In the genomic region with DNA sequence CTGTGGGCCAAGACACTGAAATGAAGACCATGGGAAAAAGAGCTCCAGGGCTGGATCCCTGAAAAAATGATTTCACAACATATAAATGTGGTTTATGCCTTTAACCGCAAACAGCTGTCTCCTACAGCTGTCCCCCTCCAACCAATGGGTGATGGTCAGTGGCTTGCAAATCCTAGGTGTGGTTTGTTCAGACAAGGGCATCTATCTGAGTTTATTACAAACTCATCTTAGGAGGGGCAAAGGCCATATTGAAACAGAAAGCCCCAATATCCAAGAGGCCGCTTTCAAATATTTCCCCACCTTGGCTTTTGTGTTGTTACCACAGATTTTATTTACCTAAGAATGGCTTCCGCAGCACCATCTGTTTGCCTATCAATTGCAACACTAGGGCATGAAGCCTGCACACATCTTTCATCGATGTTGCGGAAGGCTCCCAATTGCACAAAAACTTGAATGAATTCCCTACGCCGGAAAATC, we compare ENCODE assay signal across 1 cellular context.
TF ChIP-seq lines count a peak whose summit lies in the region.

No MANE protein-coding gene starts in this region.

TF ChIP-seq in HepG2, 621 proteins besides CTCF, POLR2A, EP300 and RAD21 (continued from another document and continues in another):
- TF ChIP-seq, protein P1, sequence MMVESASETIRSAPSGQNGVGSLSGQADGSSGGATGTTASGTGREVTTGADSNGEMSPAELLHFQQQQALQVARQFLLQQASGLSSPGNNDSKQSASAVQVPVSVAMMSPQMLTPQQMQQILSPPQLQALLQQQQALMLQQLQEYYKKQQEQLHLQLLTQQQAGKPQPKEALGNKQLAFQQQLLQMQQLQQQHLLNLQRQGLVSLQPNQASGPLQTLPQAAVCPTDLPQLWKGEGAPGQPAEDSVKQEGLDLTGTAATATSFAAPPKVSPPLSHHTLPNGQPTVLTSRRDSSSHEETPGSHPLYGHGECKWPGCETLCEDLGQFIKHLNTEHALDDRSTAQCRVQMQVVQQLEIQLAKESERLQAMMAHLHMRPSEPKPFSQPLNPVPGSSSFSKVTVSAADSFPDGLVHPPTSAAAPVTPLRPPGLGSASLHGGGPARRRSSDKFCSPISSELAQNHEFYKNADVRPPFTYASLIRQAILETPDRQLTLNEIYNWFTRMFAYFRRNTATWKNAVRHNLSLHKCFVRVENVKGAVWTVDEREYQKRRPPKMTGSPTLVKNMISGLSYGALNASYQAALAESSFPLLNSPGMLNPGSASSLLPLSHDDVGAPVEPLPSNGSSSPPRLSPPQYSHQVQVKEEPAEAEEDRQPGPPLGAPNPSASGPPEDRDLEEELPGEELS (CRISPR knock-in tag; IDR thresholded peaks at IDR 0.05) = peak; percentile 53
- TF ChIP-seq, protein P2, sequence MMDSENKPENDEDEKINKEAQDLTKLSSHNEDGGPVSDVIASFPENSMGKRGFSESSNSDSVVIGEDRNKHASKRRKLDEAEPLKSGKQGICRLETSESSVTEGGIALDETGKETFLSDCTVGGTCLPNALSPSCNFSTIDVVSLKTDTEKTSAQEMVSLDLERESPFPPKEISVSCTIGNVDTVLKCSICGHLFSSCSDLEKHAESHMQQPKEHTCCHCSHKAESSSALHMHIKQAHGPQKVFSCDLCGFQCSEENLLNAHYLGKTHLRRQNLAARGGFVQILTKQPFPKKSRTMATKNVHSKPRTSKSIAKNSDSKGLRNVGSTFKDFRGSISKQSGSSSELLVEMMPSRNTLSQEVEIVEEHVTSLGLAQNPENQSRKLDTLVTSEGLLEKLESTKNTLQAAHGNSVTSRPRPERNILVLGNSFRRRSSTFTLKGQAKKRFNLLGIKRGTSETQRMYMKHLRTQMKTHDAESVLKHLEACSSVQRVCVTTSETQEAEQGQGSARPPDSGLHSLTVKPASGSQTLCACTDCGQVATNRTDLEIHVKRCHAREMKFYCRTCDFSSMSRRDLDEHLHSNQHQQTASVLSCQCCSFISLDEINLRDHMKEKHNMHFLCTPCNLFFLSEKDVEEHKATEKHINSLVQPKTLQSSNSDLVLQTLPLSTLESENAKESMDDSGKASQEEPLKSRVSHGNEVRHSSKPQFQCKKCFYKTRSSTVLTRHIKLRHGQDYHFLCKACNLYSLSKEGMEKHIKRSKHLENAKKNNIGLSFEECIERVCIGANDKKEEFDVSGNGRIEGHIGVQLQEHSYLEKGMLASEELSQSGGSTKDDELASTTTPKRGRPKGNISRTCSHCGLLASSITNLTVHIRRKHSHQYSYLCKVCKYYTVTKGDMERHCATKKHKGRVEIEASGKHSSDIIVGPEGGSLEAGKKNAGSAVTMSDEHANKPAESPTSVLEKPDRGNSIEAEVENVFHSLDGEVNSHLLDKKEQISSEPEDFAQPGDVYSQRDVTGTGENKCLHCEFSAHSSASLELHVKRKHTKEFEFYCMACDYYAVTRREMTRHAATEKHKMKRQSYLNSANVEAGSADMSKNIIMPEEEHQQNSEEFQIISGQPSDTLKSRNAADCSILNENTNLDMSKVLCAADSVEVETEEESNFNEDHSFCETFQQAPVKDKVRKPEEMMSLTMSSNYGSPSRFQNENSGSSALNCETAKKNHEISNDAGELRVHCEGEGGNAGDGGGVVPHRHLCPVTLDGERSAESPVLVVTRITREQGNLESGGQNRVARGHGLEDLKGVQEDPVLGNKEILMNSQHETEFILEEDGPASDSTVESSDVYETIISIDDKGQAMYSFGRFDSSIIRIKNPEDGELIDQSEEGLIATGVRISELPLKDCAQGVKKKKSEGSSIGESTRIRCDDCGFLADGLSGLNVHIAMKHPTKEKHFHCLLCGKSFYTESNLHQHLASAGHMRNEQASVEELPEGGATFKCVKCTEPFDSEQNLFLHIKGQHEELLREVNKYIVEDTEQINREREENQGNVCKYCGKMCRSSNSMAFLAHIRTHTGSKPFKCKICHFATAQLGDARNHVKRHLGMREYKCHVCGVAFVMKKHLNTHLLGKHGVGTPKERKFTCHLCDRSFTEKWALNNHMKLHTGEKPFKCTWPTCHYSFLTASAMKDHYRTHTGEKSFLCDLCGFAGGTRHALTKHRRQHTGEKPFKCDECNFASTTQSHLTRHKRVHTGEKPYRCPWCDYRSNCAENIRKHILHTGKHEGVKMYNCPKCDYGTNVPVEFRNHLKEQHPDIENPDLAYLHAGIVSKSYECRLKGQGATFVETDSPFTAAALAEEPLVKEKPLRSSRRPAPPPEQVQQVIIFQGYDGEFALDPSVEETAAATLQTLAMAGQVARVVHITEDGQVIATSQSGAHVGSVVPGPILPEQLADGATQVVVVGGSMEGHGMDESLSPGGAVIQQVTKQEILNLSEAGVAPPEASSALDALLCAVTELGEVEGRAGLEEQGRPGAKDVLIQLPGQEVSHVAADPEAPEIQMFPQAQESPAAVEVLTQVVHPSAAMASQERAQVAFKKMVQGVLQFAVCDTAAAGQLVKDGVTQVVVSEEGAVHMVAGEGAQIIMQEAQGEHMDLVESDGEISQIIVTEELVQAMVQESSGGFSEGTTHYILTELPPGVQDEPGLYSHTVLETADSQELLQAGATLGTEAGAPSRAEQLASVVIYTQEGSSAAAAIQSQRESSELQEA (CRISPR knock-in tag; IDR thresholded peaks at IDR 0.05; ENCODE audit: not compliant biosample characterization) = no peak
- TF ChIP-seq ZNF703 (CRISPR knock-in tag; IDR thresholded peaks at IDR 0.05; ENCODE audit: borderline replicate concordance) = no peak
- TF ChIP-seq, protein P3, sequence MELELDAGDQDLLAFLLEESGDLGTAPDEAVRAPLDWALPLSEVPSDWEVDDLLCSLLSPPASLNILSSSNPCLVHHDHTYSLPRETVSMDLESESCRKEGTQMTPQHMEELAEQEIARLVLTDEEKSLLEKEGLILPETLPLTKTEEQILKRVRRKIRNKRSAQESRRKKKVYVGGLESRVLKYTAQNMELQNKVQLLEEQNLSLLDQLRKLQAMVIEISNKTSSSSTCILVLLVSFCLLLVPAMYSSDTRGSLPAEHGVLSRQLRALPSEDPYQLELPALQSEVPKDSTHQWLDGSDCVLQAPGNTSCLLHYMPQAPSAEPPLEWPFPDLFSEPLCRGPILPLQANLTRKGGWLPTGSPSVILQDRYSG (CRISPR knock-in tag; IDR thresholded peaks at IDR 0.05) = no peak
- TF ChIP-seq, protein P4, sequence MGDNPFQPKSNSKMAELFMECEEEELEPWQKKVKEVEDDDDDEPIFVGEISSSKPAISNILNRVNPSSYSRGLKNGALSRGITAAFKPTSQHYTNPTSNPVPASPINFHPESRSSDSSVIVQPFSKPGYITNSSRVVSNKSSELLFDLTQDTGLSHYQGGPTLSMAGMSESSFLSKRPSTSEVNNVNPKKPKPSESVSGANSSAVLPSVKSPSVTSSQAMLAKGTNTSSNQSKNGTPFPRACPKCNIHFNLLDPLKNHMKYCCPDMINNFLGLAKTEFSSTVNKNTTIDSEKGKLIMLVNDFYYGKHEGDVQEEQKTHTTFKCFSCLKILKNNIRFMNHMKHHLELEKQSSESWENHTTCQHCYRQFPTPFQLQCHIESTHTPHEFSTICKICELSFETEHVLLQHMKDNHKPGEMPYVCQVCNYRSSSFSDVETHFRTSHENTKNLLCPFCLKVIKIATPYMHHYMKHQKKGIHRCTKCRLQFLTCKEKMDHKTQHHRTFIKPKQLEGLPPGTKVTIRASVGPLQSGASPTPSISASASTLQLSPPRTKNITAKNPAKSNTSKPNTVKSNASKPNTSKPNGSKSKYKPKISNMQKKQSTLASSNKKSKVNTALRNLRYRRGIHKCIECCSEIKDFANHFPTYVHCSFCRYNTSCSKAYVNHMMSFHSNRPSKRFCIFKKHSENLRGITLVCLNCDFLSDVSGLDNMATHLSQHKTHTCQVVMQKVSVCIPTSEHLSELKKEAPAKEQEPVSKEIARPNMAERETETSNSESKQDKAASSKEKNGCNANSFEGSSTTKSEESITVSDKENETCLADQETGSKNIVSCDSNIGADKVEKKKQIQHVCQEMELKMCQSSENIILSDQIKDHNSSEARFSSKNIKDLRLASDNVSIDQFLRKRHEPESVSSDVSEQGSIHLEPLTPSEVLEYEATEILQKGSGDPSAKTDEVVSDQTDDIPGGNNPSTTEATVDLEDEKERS (CRISPR knock-in tag; IDR thresholded peaks at IDR 0.05) = no peak
- TF ChIP-seq ZKSCAN1 (IDR thresholded peaks at IDR 0.05; ENCODE audit: low read length) = no peak
- TF ChIP-seq HMG20B (CRISPR knock-in tag; conservative IDR thresholded peaks at IDR 0.05) = peak; percentile 95
- peak; percentile 41; the same call in 1 of the 2 replicates for TF ChIP-seq SALL1 (CRISPR knock-in tag; IDR thresholded peaks at IDR 0.05)
- TF ChIP-seq, protein P5, sequence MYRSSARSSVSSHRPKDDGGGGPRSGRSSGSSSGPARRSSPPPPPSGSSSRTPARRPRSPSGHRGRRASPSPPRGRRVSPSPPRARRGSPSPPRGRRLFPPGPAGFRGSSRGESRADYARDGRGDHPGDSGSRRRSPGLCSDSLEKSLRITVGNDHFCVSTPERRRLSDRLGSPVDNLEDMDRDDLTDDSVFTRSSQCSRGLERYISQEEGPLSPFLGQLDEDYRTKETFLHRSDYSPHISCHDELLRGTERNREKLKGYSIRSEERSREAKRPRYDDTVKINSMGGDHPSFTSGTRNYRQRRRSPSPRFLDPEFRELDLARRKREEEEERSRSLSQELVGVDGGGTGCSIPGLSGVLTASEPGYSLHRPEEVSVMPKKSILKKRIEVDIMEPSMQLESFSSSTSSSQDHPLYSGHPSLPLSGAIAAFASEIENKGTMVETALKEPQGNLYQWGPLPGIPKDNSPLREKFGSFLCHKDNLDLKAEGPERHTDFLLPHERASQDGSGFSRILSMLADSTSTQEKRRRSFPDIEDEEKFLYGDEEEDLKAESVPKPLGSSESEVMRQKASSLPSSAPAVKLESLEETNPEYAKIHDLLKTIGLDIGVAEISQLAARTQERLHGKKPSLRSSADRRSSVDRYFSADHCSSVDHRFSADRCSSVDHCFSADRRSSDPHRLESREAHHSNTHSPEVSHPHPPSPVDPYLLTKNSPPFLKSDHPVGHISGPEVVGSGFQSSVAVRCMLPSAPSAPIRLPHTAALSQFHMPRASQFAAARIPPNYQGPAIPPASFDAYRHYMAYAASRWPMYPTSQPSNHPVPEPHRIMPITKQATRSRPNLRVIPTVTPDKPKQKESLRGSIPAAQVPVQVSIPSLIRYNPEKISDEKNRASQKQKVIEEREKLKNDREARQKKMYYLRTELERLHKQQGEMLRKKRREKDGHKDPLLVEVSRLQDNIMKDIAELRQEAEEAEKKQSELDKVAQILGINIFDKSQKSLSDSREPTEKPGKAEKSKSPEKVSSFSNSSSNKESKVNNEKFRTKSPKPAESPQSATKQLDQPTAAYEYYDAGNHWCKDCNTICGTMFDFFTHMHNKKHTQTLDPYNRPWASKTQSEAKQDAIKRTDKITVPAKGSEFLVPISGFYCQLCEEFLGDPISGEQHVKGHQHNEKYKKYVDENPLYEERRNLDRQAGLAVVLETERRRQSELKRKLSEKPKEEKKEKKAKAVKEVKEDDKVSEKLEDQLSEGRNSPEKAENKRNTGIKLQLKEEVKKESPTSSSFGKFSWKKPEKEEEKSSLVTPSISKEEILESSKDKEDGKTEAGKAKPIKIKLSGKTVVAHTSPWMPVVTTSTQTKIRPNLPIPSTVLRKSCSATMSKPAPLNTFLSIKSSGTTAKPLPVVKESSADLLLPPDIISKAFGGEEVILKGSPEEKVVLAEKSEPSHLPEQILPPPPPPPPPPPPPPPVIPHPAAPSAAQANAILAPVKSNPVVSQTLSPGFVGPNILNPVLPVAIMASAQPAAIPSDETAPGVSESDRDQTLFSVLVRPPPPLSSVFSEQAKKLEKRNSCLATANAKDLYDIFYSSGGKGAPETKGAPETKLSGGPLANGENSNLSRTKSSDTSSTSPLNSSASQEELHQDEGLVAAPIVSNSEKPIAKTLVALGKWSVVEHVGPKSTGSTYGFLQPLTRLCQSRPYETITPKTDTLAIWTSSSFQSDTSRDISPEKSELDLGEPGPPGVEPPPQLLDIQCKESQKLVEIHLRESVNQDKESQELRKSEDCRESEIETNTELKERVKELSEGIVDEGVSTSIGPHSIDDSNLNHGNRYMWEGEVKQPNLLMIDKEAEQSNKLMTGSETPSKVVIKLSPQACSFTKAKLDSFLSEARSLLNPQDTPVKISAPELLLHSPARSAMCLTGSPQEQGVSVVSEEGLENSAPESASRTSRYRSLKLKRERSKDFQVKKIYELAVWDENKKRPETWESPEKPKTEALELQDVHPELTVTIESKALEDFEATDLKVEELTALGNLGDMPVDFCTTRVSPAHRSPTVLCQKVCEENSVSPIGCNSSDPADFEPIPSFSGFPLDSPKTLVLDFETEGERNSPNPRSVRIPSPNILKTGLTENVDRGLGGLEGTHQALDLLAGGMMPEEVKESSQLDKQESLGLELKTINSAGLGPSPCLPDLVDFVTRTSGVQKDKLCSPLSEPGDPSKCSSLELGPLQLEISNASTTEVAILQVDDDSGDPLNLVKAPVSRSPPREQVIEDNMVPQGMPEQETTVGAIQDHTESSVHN (CRISPR knock-in tag; IDR thresholded peaks at IDR 0.05) = no peak
- TF ChIP-seq, protein P6, sequence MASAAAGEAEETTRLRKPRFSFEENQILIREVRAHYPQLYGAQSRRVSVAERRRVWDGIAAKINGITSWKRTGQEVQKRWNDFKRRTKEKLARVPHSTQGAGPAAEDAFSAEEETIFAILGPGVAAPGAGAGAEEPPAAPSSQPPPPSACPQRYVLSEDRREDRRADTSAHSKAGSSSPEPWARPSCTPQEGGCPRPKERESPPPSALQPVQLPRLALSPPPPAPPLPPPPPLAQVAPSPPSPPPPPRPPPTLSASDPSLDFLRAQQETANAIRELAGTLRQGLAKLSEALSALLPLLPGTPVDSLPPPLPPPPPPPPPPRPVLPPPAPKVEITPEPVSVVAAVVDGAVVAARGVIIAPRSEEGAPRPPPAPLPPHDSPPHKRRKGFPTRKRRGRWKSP (CRISPR knock-in tag; IDR thresholded peaks at IDR 0.05) = no peak
- TF ChIP-seq, protein P7, sequence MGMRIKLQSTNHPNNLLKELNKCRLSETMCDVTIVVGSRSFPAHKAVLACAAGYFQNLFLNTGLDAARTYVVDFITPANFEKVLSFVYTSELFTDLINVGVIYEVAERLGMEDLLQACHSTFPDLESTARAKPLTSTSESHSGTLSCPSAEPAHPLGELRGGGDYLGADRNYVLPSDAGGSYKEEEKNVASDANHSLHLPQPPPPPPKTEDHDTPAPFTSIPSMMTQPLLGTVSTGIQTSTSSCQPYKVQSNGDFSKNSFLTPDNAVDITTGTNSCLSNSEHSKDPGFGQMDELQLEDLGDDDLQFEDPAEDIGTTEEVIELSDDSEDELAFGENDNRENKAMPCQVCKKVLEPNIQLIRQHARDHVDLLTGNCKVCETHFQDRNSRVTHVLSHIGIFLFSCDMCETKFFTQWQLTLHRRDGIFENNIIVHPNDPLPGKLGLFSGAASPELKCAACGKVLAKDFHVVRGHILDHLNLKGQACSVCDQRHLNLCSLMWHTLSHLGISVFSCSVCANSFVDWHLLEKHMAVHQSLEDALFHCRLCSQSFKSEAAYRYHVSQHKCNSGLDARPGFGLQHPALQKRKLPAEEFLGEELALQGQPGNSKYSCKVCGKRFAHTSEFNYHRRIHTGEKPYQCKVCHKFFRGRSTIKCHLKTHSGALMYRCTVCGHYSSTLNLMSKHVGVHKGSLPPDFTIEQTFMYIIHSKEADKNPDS (CRISPR knock-in tag; IDR thresholded peaks at IDR 0.05) = no peak
- TF ChIP-seq ASH2L (IDR thresholded peaks at IDR 0.05; ENCODE audit: insufficient read length, low read depth, low read length) = no peak
- TF ChIP-seq MEF2D (CRISPR knock-in tag; IDR thresholded peaks at IDR 0.05) = no peak
- TF ChIP-seq ETV5 (CRISPR knock-in tag; IDR thresholded peaks at IDR 0.05; ENCODE audit: borderline replicate concordance) = peak; percentile 54; the same call in 1 of the 2 replicates
- TF ChIP-seq HNF4G (IDR thresholded peaks at IDR 0.05; ENCODE audit: borderline replicate concordance, low read depth, low read length) = peak; percentile 47; the same call in 1 of the 2 replicates
- no peak for TF ChIP-seq HNF4G (CRISPR knock-in tag; IDR thresholded peaks at IDR 0.05; ENCODE audit: borderline replicate concordance, low read depth)
